ENCODE assay signal across 1 cellular context in the genomic region with DNA sequence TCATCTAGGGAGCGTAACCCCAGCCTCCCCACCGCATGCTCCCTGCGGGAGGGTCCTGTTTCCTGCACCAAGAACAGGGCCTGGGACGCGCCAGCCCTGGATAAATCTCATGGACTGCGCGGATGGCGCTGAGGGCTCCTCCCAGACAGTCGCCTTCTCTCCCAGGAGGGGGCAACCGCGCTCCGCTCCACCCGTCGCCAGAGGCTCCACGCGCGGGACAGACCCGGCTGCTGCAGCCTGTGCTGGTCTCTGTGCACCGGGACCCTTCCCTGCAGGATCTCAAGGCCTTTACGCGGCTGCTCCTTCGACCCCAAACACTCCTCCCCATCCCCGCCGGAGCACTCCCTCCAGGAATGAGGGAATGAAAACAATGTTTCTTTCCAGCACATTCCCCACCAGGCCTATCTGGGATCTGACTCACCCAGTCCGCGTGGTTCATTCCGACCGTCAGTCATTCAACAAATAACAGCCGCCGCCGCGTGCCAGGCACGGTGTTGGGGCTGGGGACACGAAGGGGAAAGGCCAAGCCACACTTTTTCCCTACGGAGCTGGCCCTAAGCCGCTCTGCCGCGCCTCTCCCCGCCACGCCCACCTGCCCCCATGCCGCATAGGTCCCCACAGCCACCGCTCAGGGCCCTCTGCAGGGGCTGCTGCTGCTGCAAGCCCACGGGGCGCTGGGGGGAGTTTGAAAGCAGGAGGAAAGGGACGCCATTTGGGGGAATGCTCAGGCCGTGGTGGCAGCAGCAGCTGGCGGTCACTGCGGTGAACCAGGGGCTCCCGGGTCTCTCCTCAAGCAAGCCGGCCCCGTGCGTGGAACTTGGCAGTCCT.
TF ChIP-seq lines count a peak whose summit lies in the region.

No MANE protein-coding gene starts in this region.

TF ChIP-seq in endothelial cell of umbilical vein, 7 proteins besides CTCF, POLR2A, EP300 and RAD21:
- peak; percentile 66 for TF ChIP-seq EZH2 (IDR thresholded peaks at IDR 0.05; ENCODE audit: borderline replicate concordance, low read depth, low read length, severe bottlenecking)
- no peak for TF ChIP-seq JUN (IDR thresholded peaks at IDR 0.05; ENCODE audit: borderline replicate concordance, insufficient read depth, insufficient read length, low read depth)
